ENCODE assay signal across 24 cellular contexts in genomic region chr10:86663576-86664369, GRCh38. TPM values are rescaled to one million over a fixed set of nuclear protein-coding genes. Genes with fewer than 3 reads are reported as not detected.
DNase-seq lines count a peak whose midpoint lies in the region; FAIRE-seq and TF ChIP-seq lines count a peak whose summit lies in the region.
"Had no signal": no experiment of that assay in that cellular context is flagged by ENCODE, and none has a peak within 500 bp of the region (broad histone marks: within the 10 kb centered on the region; RNA-seq: fewer than 3 reads in every experiment).

No MANE protein-coding gene starts in this region.

- TF ChIP-seq CTCF in endothelial cell of umbilical vein (IDR thresholded peaks at IDR 0.05; ENCODE audit: extremely low read depth in 1 of 2, insufficient read depth in 1 of 2, low read depth in 1 of 2, low read length in 2 of 2): no peak
- TF ChIP-seq CTCF in kidney (IDR thresholded peaks at IDR 0.05; ENCODE audit: borderline replicate concordance, extremely low read depth, insufficient read depth): no peak

- dilution Hi-C loops in endothelial cell of umbilical vein (cut with MboI; ENCODE audit: extremely low pct_ligation_motif_present, low sequenced_read_pairs): no loop called here

- intact Hi-C loops in endothelial cell of umbilical vein (cut with micrococcal nuclease): no loop called here
- intact Hi-C loops in kidney (cut with DNase I): no loop called here

- FAIRE-seq in endothelial cell of umbilical vein (lab: Jason Lieb, UNC) (no peak), kidney (lab: Jason Lieb, UNC) (no peak)
- FAIRE-seq: pancreas had no signal

- no peak overlapping the region for H3K9ac ChIP-seq in endothelial cell of umbilical vein (replicated peaks; ENCODE audit: extremely low read depth, insufficient read depth, low read length)
- H3K9ac ChIP-seq in kidney (ENCODE audit: low read length in 2 of 2): no peak overlapping the region
- peak overlapping the region; percentile 10 to 100 (median 46) for H3K9ac ChIP-seq in skeletal muscle tissue (ENCODE audit: low read depth in 1 of 3, low read length in 3 of 3)

- H3K9me3 ChIP-seq in endothelial cell of umbilical vein (replicated peaks; ENCODE audit: control insufficient read depth, insufficient read depth, low read length) (no peaks in the 10 kb centered on the region), kidney (ENCODE audit: control insufficient read depth in 1 of 2, low read length in 2 of 2) (no peaks in the 10 kb centered on the region), skeletal muscle tissue (ENCODE audit: control insufficient read depth in 3 of 3, low read length in 3 of 3) (no peaks in the 10 kb centered on the region)
- H3K9me3 ChIP-seq: pancreas, SJCRH30 had no signal

- no TSS peak for BruUV-seq in endothelial cell of umbilical vein (replicated peaks; lab: Mats Ljungman, UMichigan)

- H3K36me3 ChIP-seq in endothelial cell of umbilical vein (ENCODE audit: control insufficient read depth in 2 of 2, extremely low read depth in 1 of 2, insufficient read depth in 2 of 2, low read length in 2 of 2) (no peaks in the 10 kb centered on the region), kidney (ENCODE audit: control insufficient read depth in 1 of 2, insufficient read depth in 2 of 2, low read length in 2 of 2) (no peaks in the 10 kb centered on the region), skeletal muscle tissue (ENCODE audit: control insufficient read depth in 3 of 3, insufficient read depth in 3 of 3, low read length in 3 of 3) (peaks cover 0 to 3% (median 0%) of the 10 kb centered on the region in 3 donors)
- H3K36me3 ChIP-seq: pancreas, SJCRH30 had no signal

- no peaks in the 10 kb centered on the region for H3K9me3 Mint-ChIP-seq in activated T-cell treated with anti-CD3 and anti-CD28 coated beads, Interleukin-2, amount 50 U/mL, for 24 hours
- H3K9me3 Mint-ChIP-seq: CD4-positive, alpha-beta T cell; IgD-negative memory B cell; immature natural killer cell; T-helper 1 cell treated with Interleukin-12 subunit alpha and Interleukin-12 subunit beta and Interleukin-4 antibody, amounts not matched to agents 30 μg/mL and 1 μg/mL, for 36 hours had no signal

- POLR2A ChIA-PET in endothelial cell of umbilical vein (lab: Charles Lee): interaction anchor here (0.6 kb wide), 1 partner anchor 26 kb away, joined by 4 read pairs; no protein-coding TSS in a partner anchor

- H3K27ac ChIP-seq in endothelial cell of umbilical vein (ENCODE audit: insufficient read depth, low read depth, low read length): no peak overlapping the region
- no peak overlapping the region for H3K27ac ChIP-seq in kidney (ENCODE audit: low read depth in 2 of 2, low read length in 2 of 2)
- peak overlapping the region; percentile 100 for H3K27ac ChIP-seq in skeletal muscle tissue (ENCODE audit: low read depth, low read length)
- H3K27ac ChIP-seq: HL-60, pancreas, SJCRH30 had no signal

- no peaks in the 10 kb centered on the region for H3K4me1 Mint-ChIP-seq in activated T-cell treated with anti-CD3 and anti-CD28 coated beads, Interleukin-2, amount 50 U/mL, for 24 hours (ENCODE audit: low read depth)
- H3K4me1 Mint-ChIP-seq: immature natural killer cell had no signal

- DNase-seq in NCI-H69 (lab: John Stamatoyannopoulos, UW): peak; percentile 8
- DNase-seq in endothelial cell of umbilical vein (ENCODE audit: low read depth, low spot score): no peak
- peak; percentile 54 for DNase-seq in kidney
- DNase-seq in activated T-cell treated with anti-CD3 and anti-CD28 coated beads, Interleukin-2, amount 50 U/mL, for 24 hours: no peak
- no peak for DNase-seq in DMS 273 (lab: John Stamatoyannopoulos, UW; ENCODE audit: unreplicated experiment)
- DNase-seq in NCI-H187 (lab: John Stamatoyannopoulos, UW): no peak
- DNase-seq in SHP77 (lab: John Stamatoyannopoulos, UW): no peak
- DNase-seq: activated gamma-delta T cell treated with Interleukin-2 at 50 U/mL for 16 hours; CD4-positive, alpha-beta T cell; central memory CD4-positive, alpha-beta T cell; DMS153; effector CD4-positive, alpha-beta T cell; GDM1; immature natural killer cell; mammary epithelial cell; MM.1S; stimulated activated naive CD8-positive, alpha-beta T cell treated with anti-CD3 and anti-CD28 coated beads, Interleukin-15, Interleukin-2, amounts not matched to agents 100 U/mL and 50 U/mL, for 24 hours; trophoblast cell had no signal

- no peaks in the 10 kb centered on the region for H3K79me2 ChIP-seq in endothelial cell of umbilical vein (ENCODE audit: control insufficient read depth, insufficient read depth, low read length)

- H3K27me3 Mint-ChIP-seq in activated T-cell treated with anti-CD3 and anti-CD28 coated beads, Interleukin-2, amount 50 U/mL, for 24 hours: no peaks in the 10 kb centered on the region
- H3K27me3 Mint-ChIP-seq: CD4-positive, alpha-beta T cell had no signal

- H4K20me1 ChIP-seq in endothelial cell of umbilical vein (replicated peaks; ENCODE audit: control insufficient read depth, extremely low read depth, insufficient read depth, low read length): no peaks in the 10 kb centered on the region

- H3K4me1 ChIP-seq in endothelial cell of umbilical vein (ENCODE audit: control insufficient read depth, extremely low read depth, insufficient read depth, low read length) (no peaks in the 10 kb centered on the region), kidney (ENCODE audit: control insufficient read depth in 1 of 2, insufficient read depth in 1 of 2, low read depth in 1 of 2, low read length in 2 of 2) (no peaks in the 10 kb centered on the region), skeletal muscle tissue (ENCODE audit: control insufficient read depth in 3 of 3, insufficient read depth in 3 of 3, low read length in 3 of 3) (peaks cover 70 to 81% (median 76%) of the 10 kb centered on the region in 3 donors)
- H3K4me1 ChIP-seq: pancreas had no signal

- H3K4me3 Mint-ChIP-seq in activated T-cell treated with anti-CD3 and anti-CD28 coated beads, Interleukin-2, amount 50 U/mL, for 24 hours: no peak overlapping the region
- H3K4me3 Mint-ChIP-seq: CD4-positive, alpha-beta T cell; IgD-negative memory B cell; immature natural killer cell; T-helper 1 cell treated with Interleukin-12 subunit alpha and Interleukin-12 subunit beta and Interleukin-4 antibody, amounts not matched to agents 30 μg/mL and 1 μg/mL, for 36 hours had no signal

- no peaks in the 10 kb centered on the region for H3K9me1 ChIP-seq in endothelial cell of umbilical vein (replicated peaks; ENCODE audit: control insufficient read depth, extremely low read depth, insufficient read depth, low read length)

- no peak for TF ChIP-seq POLR2A in endothelial cell of umbilical vein (IDR thresholded peaks at IDR 0.05; ENCODE audit: low read depth, low read length)

- no peaks in the 10 kb centered on the region for H3K36me3 Mint-ChIP-seq in activated T-cell treated with anti-CD3 and anti-CD28 coated beads, Interleukin-2, amount 50 U/mL, for 24 hours (ENCODE audit: low read depth)
- H3K36me3 Mint-ChIP-seq: IgD-negative memory B cell, immature natural killer cell had no signal

- CTCF ChIA-PET in endothelial cell of umbilical vein (lab: Charles Lee): interaction anchor here (0.6 to 1.2 kb wide), 2 partner anchors 21 to 127 kb away, joined by 3 read pairs; no protein-coding TSS in a partner anchor

- H3K4me3 ChIP-seq in endothelial cell of umbilical vein (replicated peaks in 1 of 3; ENCODE audit: insufficient read depth in 1 of 3, low read depth in 1 of 3, low read length in 3 of 3) (no peak overlapping the region), kidney (ENCODE audit: low read length in 2 of 2) (no peak overlapping the region), skeletal muscle tissue (ENCODE audit: low read length in 3 of 3) (peak overlapping the region in 2 of 3 donors; percentile 6 to 49)
- H3K4me3 ChIP-seq: pancreas, SJCRH30 had no signal

- no peaks in the 10 kb centered on the region for H3K27me3 ChIP-seq in endothelial cell of umbilical vein (ENCODE audit: control insufficient read depth in 2 of 2, insufficient read depth in 2 of 2, low read length in 2 of 2)
- no peaks in the 10 kb centered on the region for H3K27me3 ChIP-seq in skeletal muscle tissue (ENCODE audit: control insufficient read depth in 3 of 3, insufficient read depth in 3 of 3, low read length in 3 of 3)
- H3K27me3 ChIP-seq: pancreas, SJCRH30 had no signal

- H3K4me2 ChIP-seq in endothelial cell of umbilical vein (ENCODE audit: insufficient read depth, low read length): no peak overlapping the region

- H3K27ac Mint-ChIP-seq in activated T-cell treated with anti-CD3 and anti-CD28 coated beads, Interleukin-2, amount 50 U/mL, for 24 hours: no peak overlapping the region
- H3K27ac Mint-ChIP-seq: CD4-positive, alpha-beta T cell; immature natural killer cell; T-helper 1 cell treated with Interleukin-12 subunit alpha and Interleukin-12 subunit beta and Interleukin-4 antibody, amounts not matched to agents 30 μg/mL and 1 μg/mL, for 36 hours had no signal

- no peak overlapping the region for H2AFZ ChIP-seq in endothelial cell of umbilical vein (ENCODE audit: low read depth, low read length)

TF ChIP-seq in endothelial cell of umbilical vein, 7 proteins besides CTCF, POLR2A, EP300 and RAD21 (continues in another document):
- TF ChIP-seq POLR2AphosphoS5 (IDR thresholded peaks at IDR 0.05; ENCODE audit: insufficient read depth, low read depth, low read length): no peak
- no peak for TF ChIP-seq JUN (IDR thresholded peaks at IDR 0.05; ENCODE audit: borderline replicate concordance, insufficient read depth, insufficient read length, low read depth)

RNA-seq across cellular contexts. Expression of gene LDB3, which starts 4.5 kb away (rescaled TPM):
- total RNA-seq in endothelial cell of umbilical vein: not detected in 2 replicates
- polyA plus RNA-seq in endothelial cell of umbilical vein: not detected in 2 replicates
- polyA plus RNA-seq in endothelial cell of umbilical vein (2011; cell fraction: cytosol; rRNA removed): not detected in 2 replicates
- polyA plus RNA-seq in endothelial cell of umbilical vein (2011; cell fraction: nucleus; rRNA removed): not detected in 2 replicates
- not detected in 2 replicates for polyA plus RNA-seq in endothelial cell of umbilical vein (2012)
- not detected in 2 replicates for polyA minus RNA-seq in endothelial cell of umbilical vein
- polyA minus RNA-seq in endothelial cell of umbilical vein (2011; cell fraction: cytosol; rRNA and poly(A)+ RNA removed): 0.41 TPM
- polyA minus RNA-seq in endothelial cell of umbilical vein (2011; cell fraction: nucleus; rRNA and poly(A)+ RNA removed): not detected in 2 replicates
- total RNA-seq in kidney: 7.7 TPM
- 3.3 TPM for polyA plus RNA-seq in kidney (ENCODE audit: insufficient read depth, low read depth, low replicate concordance)
- total RNA-seq in skeletal muscle tissue: 87.7 TPM
- total RNA-seq: mammary epithelial cell had no signal
- polyA plus RNA-seq: mammary epithelial cell had no signal

RNA-seq across cellular contexts. Expression of gene OPN4, which starts 9.4 kb away (rescaled TPM):
- total RNA-seq in endothelial cell of umbilical vein (not detected in 2 replicates), kidney (not detected), skeletal muscle tissue (not detected)
- polyA plus RNA-seq in endothelial cell of umbilical vein (not detected in 2 replicates), kidney (ENCODE audit: insufficient read depth, low read depth, low replicate concordance) (not detected)
- polyA plus RNA-seq in endothelial cell of umbilical vein (2011; cell fraction: cytosol; rRNA removed): not detected in 2 replicates
- not detected in 2 replicates for polyA plus RNA-seq in endothelial cell of umbilical vein (2011; cell fraction: nucleus; rRNA removed)
- polyA plus RNA-seq in endothelial cell of umbilical vein (2012): not detected in 2 replicates
- not detected in 2 replicates for polyA minus RNA-seq in endothelial cell of umbilical vein
- polyA minus RNA-seq in endothelial cell of umbilical vein (2011; cell fraction: cytosol; rRNA and poly(A)+ RNA removed): not detected
- not detected in 2 replicates for polyA minus RNA-seq in endothelial cell of umbilical vein (2011; cell fraction: nucleus; rRNA and poly(A)+ RNA removed)
- total RNA-seq: CD4-positive, alpha-beta T cell; mammary epithelial cell; pancreas; SJCRH30 had no signal
- polyA plus RNA-seq: IgD-negative memory B cell, immature natural killer cell, mammary epithelial cell, pancreas had no signal

Comparison
In these comparisons a context has a peak if more than half of its experiments do, and no peak if none do; other contexts are left out.
1. DNase-seq: peak in NCI-H69 (single experiment) and kidney (single experiment); none in endothelial cell of umbilical vein (single experiment), activated T-cell treated with anti-CD3 and anti-CD28 coated beads, Interleukin-2, amount 50 U/mL, for 24 hours (single experiment), DMS 273 (single experiment), NCI-H187 (0 of 2) and SHP77 (0 of 2).
2. H3K4me3 ChIP-seq: peak in skeletal muscle tissue (2 of 3); none in endothelial cell of umbilical vein (0 of 3) and kidney (0 of 2).
3. H3K9ac ChIP-seq: peak in skeletal muscle tissue (3 of 3); none in endothelial cell of umbilical vein (single experiment) and kidney (0 of 2).
4. RNA of gene LDB3, which starts 4.5 kb away (total RNA-seq): 87.7 TPM in skeletal muscle tissue (single experiment); 7.7 TPM in kidney (single experiment) and not detected in endothelial cell of umbilical vein; every median in the first group is over 10 times any median in the second.